22 cellular contexts compared by ENCODE assay signal in genomic region chr6:3551716-3552511, GRCh38.
"Had no signal": no experiment of that assay in that cellular context is flagged by ENCODE, and none has a peak within 500 bp of the region (broad histone marks: within the 10 kb centered on the region; RNA-seq: fewer than 3 reads in every experiment).

No MANE protein-coding gene starts in this region.

- ATAC-seq: foreskin keratinocyte; gastroesophageal sphincter; heart right ventricle; left cardiac atrium; left lung; left ventricle myocardium superior; lower lobe of right lung; naive thymus-derived CD4-positive, alpha-beta T cell had no signal

- H3K27ac ChIP-seq: coronary artery, dorsolateral prefrontal cortex, esophagus muscularis mucosa, foreskin keratinocyte, gastroesophageal sphincter, heart right ventricle, left lung, lower lobe of right lung had no signal

- H3K27me3 ChIP-seq: dorsolateral prefrontal cortex, esophagus muscularis mucosa, gastroesophageal sphincter, left lung had no signal

- H3K36me3 ChIP-seq: esophagus muscularis mucosa, gastroesophageal sphincter, heart right ventricle, left lung, lower lobe of right lung had no signal

- H3K9me3 ChIP-seq: lower lobe of right lung had no signal

- DNase-seq: dermis blood vessel endothelial cell; dorsolateral prefrontal cortex; effector CD4-positive, alpha-beta T cell; effector memory CD4-positive, alpha-beta T cell; foreskin keratinocyte; heart right ventricle; hippocampal formation; left cardiac atrium; left lung; left ventricle myocardium superior; lower lobe of right lung; mesenchymal stem cell; midbrain; naive thymus-derived CD4-positive, alpha-beta T cell had no signal

- FAIRE-seq: colon, endothelial cell of umbilical vein, frontal cortex, islet of Langerhans, keratinocyte had no signal

- H3K4me1 ChIP-seq: esophagus muscularis mucosa, foreskin keratinocyte, gastroesophageal sphincter, heart right ventricle, left lung, lower lobe of right lung had no signal

- H3K4me3 ChIP-seq: coronary artery, dorsolateral prefrontal cortex, esophagus muscularis mucosa, gastroesophageal sphincter, heart right ventricle, left lung, lower lobe of right lung had no signal
